ENCODE assay signal across 7 cellular contexts in the genomic region with DNA sequence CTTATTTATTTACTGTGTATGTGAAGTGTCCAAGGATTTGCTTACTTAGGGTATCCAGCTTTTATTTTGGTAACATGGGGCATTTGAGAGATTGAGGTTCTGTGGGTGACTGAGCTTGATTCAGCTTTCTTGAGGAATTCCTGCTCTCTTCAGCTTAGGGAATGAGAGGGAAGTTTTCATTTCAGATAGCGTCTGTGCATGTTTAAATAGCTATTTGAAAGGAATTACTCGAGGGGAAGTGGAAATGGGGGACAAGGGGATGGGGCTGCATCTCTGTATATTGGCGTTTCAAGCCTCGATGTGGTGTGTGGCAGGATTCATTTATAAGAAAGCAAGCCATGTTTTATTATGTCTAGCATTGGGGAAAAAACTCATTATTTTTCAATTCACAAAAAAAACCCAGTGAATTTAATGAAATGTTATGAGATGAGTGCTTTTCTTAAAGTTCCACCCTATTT. TPM values are rescaled to one million over a fixed set of nuclear protein-coding genes. Genes with fewer than 3 reads are reported as not detected.
A peak's percentile ranks its signal among the peaks of the same experiment; 100 is the strongest.
DNase-seq lines count a peak whose midpoint lies in the region; ATAC-seq and TF ChIP-seq lines count a peak whose summit lies in the region.

No MANE protein-coding gene starts in this region.

- no peak for DNase-seq in H9
- DNase-seq in SK-N-SH, result no peak
- no peak for DNase-seq in fibroblast of villous mesenchyme (ENCODE audit: low read depth)
- DNase-seq in head of caudate nucleus, result no peak
- DNase-seq in NCI-H526 (lab: John Stamatoyannopoulos, UW), result no peak

- no peak for TF ChIP-seq EP300 in SK-N-SH (IDR thresholded peaks at IDR 0.05; ENCODE audit: borderline replicate concordance in 1 of 2, low read depth in 1 of 2, low read length in 1 of 2)

- H3K27ac ChIP-seq in H9 (ENCODE audit: insufficient read length, low read depth, low read length) (no peak overlapping the region), SK-N-SH (ENCODE audit: low read depth in 2 of 2, low read length in 1 of 2) (peak overlapping the region; percentile 89 to 91)

- H3K36me3 ChIP-seq in SK-N-SH (replicated peaks in 1 of 2; ENCODE audit: control insufficient read depth in 1 of 2, insufficient read depth in 2 of 2, low read length in 1 of 2) (peaks cover 0 to 5% of the 10 kb centered on the region in 2 experiments), skeletal muscle satellite cell (ENCODE audit: insufficient read depth, low read length) (no peaks in the 10 kb centered on the region)

- ATAC-seq in HG02763 (IDR thresholded peaks at IDR 0.05; ENCODE audit: unreplicated experiment), result no peak

- H3K4me2 ChIP-seq in H9 (ENCODE audit: insufficient read depth, insufficient read length, low read length) (peak overlapping the region; percentile 90), SK-N-SH (peak overlapping the region; percentile 83), skeletal muscle satellite cell (ENCODE audit: low read length) (peak overlapping the region; percentile 88)

- POLR2A ChIA-PET in SK-N-SH (lab: Yijun Ruan, JAX), result interaction anchor here (1.0 to 2.9 kb wide), 3 partner anchors 33 to 132 kb away, joined by 3 to 8 read pairs (median 4); partner anchors contain the start of genes ASTE1 and NEK11

- no peak overlapping the region for H3T11ph ChIP-seq in H9 (ENCODE audit: low read length)

- no peaks in the 10 kb centered on the region for H3K27me3 Mint-ChIP-seq in H9 (ENCODE audit: low read depth)

- H2AFZ ChIP-seq in H9 (ENCODE audit: low read length) (no peak overlapping the region), SK-N-SH (ENCODE audit: low read depth) (peak overlapping the region; percentile 79; the same call in 1 of the 2 replicates)

- H3K36me3 Mint-ChIP-seq in H9 (ENCODE audit: insufficient read depth in 1 of 3, low read depth in 3 of 3), result no peaks in the 10 kb centered on the region

- H3K9me2 ChIP-seq in SK-N-SH, result no peaks in the 10 kb centered on the region

- no peak overlapping the region for H4K5ac ChIP-seq in H9 (ENCODE audit: insufficient read length, low read depth, low read length)

- H3K56ac ChIP-seq in H9 (ENCODE audit: insufficient read length, low read depth, low read length), result no peak overlapping the region

- CTCF ChIA-PET in SK-N-SH (lab: Yijun Ruan, JAX), result interaction anchor here (1.2 to 6.6 kb wide), 6 partner anchors 9 to 240 kb away, joined by 3 to 112 read pairs (median 5); no protein-coding TSS in a partner anchor

- no peaks in the 10 kb centered on the region for H3F3A ChIP-seq in SK-N-SH (replicated peaks; ENCODE audit: insufficient read depth)

- H4K91ac ChIP-seq in H9 (ENCODE audit: insufficient read length, low read depth, low read length), result no peak overlapping the region

- peaks cover 3% of the 10 kb centered on the region; the same call in 1 of the 2 replicates for H3K4me1 ChIP-seq in H9 (ENCODE audit: insufficient read depth, low read length)
- peaks cover 4 to 5% of the 10 kb centered on the region in 2 experiments; a peak in 3 of 4 replicates for H3K4me1 ChIP-seq in SK-N-SH (ENCODE audit: control insufficient read depth in 1 of 2, insufficient read depth in 2 of 2, low read depth in 1 of 2, low read length in 1 of 2)
- H3K4me1 ChIP-seq in skeletal muscle satellite cell (ENCODE audit: control insufficient read depth, insufficient read depth, low read length), result peaks cover 12% of the 10 kb centered on the region

- H2AK5ac ChIP-seq in H9 (ENCODE audit: insufficient read length, low read length), result no peak overlapping the region

- H3K23ac ChIP-seq in H9 (ENCODE audit: insufficient read length, low read depth, low read length), result no peak overlapping the region

- no peak overlapping the region for H2BK15ac ChIP-seq in H9 (ENCODE audit: low read depth, low read length)

- no peak overlapping the region for H4K8ac ChIP-seq in H9 (replicated peaks; ENCODE audit: insufficient read length, low read depth, low read length)

- H3K18ac ChIP-seq in H9 (ENCODE audit: insufficient read length, low read depth, low read length), result no peak overlapping the region

- H3K9me3 Mint-ChIP-seq in H9, result no peaks in the 10 kb centered on the region

- no CpG with 5 or more reads among the region's 4 CpGs for WGBS in H9 (ENCODE audit: extremely low coverage, insufficient read length, low lambda C conversion rate)
- 3% methylated on average over 4 of the region's 4 CpGs for WGBS in SK-N-SH (ENCODE audit: low lambda C conversion rate)

- no peak overlapping the region for H2BK12ac ChIP-seq in H9 (ENCODE audit: insufficient read length, low read depth, low read length)

- H3K4me3 ChIP-seq in SK-N-SH (ENCODE audit: low read depth in 2 of 2, low read length in 1 of 2) (peak overlapping the region; percentile 86 to 97), fibroblast of villous mesenchyme (ENCODE audit: low read depth, low read length) (peak overlapping the region; percentile 93), skeletal muscle satellite cell (ENCODE audit: low read length) (peak overlapping the region; percentile 91)

- H4K20me1 ChIP-seq in H9 (ENCODE audit: control insufficient read depth, insufficient read depth, insufficient read length) (no peaks in the 10 kb centered on the region), SK-N-SH (ENCODE audit: insufficient read depth) (peaks cover 21% of the 10 kb centered on the region)

- TF ChIP-seq CTCF in H9 (conservative IDR thresholded peaks at IDR 0.05) (no peak), SK-N-SH (IDR thresholded peaks at IDR 0.05) (no peak), fibroblast of villous mesenchyme (IDR thresholded peaks at IDR 0.05; ENCODE audit: insufficient read depth, low read depth, low read length) (no peak)

- H2BK120ac ChIP-seq in H9 (ENCODE audit: low read depth, low read length, poor library complexity, severe bottlenecking), result no peak overlapping the region

- no peak overlapping the region for H3K4ac ChIP-seq in H9 (ENCODE audit: low read depth, low read length)

- H3K4me3 Mint-ChIP-seq in H9, result peak overlapping the region; percentile 93

- H3K9me3 ChIP-seq in H9 (ENCODE audit: control insufficient read depth, low read depth, low read length) (no peaks in the 10 kb centered on the region), SK-N-SH (no peaks in the 10 kb centered on the region), skeletal muscle satellite cell (replicated peaks; ENCODE audit: low read length) (no peaks in the 10 kb centered on the region)

- H3K79me1 ChIP-seq in H9 (ENCODE audit: insufficient read depth, low read depth, low read length, poor library complexity, severe bottlenecking), result no peaks in the 10 kb centered on the region

- no peak overlapping the region for H2BK5ac ChIP-seq in H9 (ENCODE audit: insufficient read length, low read length)

- peak overlapping the region; percentile 66 for H3K9ac ChIP-seq in H9 (ENCODE audit: extremely low read depth, insufficient read length, low read length)
- H3K9ac ChIP-seq in SK-N-SH, result peak overlapping the region; percentile 83
- peak overlapping the region; percentile 100 for H3K9ac ChIP-seq in skeletal muscle satellite cell (ENCODE audit: low read depth, low read length)

- H2BK20ac ChIP-seq in H9 (ENCODE audit: low read depth, low read length, poor library complexity, severe bottlenecking), result no peak overlapping the region

- peaks cover 11% of the 10 kb centered on the region for H3K23me2 ChIP-seq in H9 (ENCODE audit: insufficient read length, low read depth, low read length, poor library complexity, severe bottlenecking)

- peaks cover 13% of the 10 kb centered on the region for H3K79me2 ChIP-seq in H9 (ENCODE audit: insufficient read depth, low read length)
- H3K79me2 ChIP-seq in SK-N-SH (ENCODE audit: insufficient read depth), result peaks cover 59% of the 10 kb centered on the region

- H3K4me1 Mint-ChIP-seq in H9, result peaks cover 52 to 54% of the 10 kb centered on the region in 2 experiments

- TF ChIP-seq RAD21 in SK-N-SH (IDR thresholded peaks at IDR 0.05; ENCODE audit: low read length), result no peak; the same call in 1 of the 2 replicates

- intact Hi-C loops in head of caudate nucleus (cut with DNase I), result loop anchor here (5.0 to 10.0 kb wide), 2 partner anchors 130 to 148 kb away; partner anchors contain the start of genes ASTE1, NEK11 and PIK3R4

- H3K27ac Mint-ChIP-seq in H9, result peak overlapping the region in 2 of 3 experiments; percentile 35 to 75; a peak in 5 of 7 replicates

- H3K14ac ChIP-seq in H9 (ENCODE audit: insufficient read depth, low read length), result no peak overlapping the region

- H3K27me3 ChIP-seq in H9 (ENCODE audit: insufficient read depth, low read length) (no peaks in the 10 kb centered on the region), SK-N-SH (ENCODE audit: insufficient read depth) (no peaks in the 10 kb centered on the region), skeletal muscle satellite cell (ENCODE audit: control insufficient read depth, insufficient read depth, low read length) (no peaks in the 10 kb centered on the region)

TF ChIP-seq in SK-N-SH, 30 proteins besides CTCF, POLR2A, EP300 and RAD21:
- TF ChIP-seq MXI1 (IDR thresholded peaks at IDR 0.05; ENCODE audit: low read depth, low read length) (0 out of 2 replicates have a peak, but pooled peaks have one; percentile 2), YY1 (IDR thresholded peaks at IDR 0.05; ENCODE audit: low read depth) (no peak)
TF ChIP-seq in SK-N-SH: peak in this region for 1.

RNA-seq across cellular contexts. Expression of gene ATP2C1, which starts 1.0 kb away (rescaled TPM):
- total RNA-seq in H9 (2021), result 64.9 and 65.5 TPM in 2 replicates
- polyA plus RNA-seq in SK-N-SH (2012; rRNA removed), result 35.6 and 48.1 TPM in 2 replicates
- 52.4 and 57.7 TPM in 2 replicates for polyA plus RNA-seq in SK-N-SH (2012; cell fraction: cytosol; rRNA removed)
- polyA plus RNA-seq in SK-N-SH (2012; cell fraction: nucleus; rRNA removed), result 16.6 and 61.3 TPM in 2 replicates
- 93.4 and 136 TPM in 2 replicates for total RNA-seq in fibroblast of villous mesenchyme
- total RNA-seq in skeletal muscle satellite cell (2012; rRNA removed), result 59.2 and 68.4 TPM in 2 replicates
